1 cellular context compared by ENCODE assay signal in genomic region chr16:951660-952301, GRCh38.
TF ChIP-seq lines count a peak whose summit lies in the region.

No MANE protein-coding gene starts in this region.

TF ChIP-seq in K562, 482 proteins besides CTCF, POLR2A, EP300 and RAD21 (continued from another document and continues in another):
- TF ChIP-seq ZNF318 (IDR thresholded peaks at IDR 0.05; ENCODE audit: borderline replicate concordance in 1 of 2, low read depth in 1 of 2), result peak in 1 of 2 experiments; percentile 87; a peak in 2 of 4 replicates
- TF ChIP-seq SOX6 (IDR thresholded peaks at IDR 0.05), result peak; percentile 45; the same call in 1 of the 2 replicates
- peak; percentile 86 for TF ChIP-seq SMAD4 (CRISPR knock-in tag; conservative IDR thresholded peaks at IDR 0.05)
- TF ChIP-seq TCF15 (CRISPR knock-in tag; IDR thresholded peaks at IDR 0.05), result no peak
- TF ChIP-seq SIN3B (IDR thresholded peaks at IDR 0.05; ENCODE audit: low read depth), result no peak
- peak; percentile 55; the same call in 1 of the 2 replicates for TF ChIP-seq ZNF143 (CRISPR knock-in tag; IDR thresholded peaks at IDR 0.05)
- no peak for TF ChIP-seq ZNF3 (CRISPR knock-in tag; IDR thresholded peaks at IDR 0.05)
- peak; percentile 89; the same call in 1 of the 2 replicates for TF ChIP-seq ESRRA (IDR thresholded peaks at IDR 0.05; ENCODE audit: borderline replicate concordance, low read depth)
- TF ChIP-seq, protein P1, sequence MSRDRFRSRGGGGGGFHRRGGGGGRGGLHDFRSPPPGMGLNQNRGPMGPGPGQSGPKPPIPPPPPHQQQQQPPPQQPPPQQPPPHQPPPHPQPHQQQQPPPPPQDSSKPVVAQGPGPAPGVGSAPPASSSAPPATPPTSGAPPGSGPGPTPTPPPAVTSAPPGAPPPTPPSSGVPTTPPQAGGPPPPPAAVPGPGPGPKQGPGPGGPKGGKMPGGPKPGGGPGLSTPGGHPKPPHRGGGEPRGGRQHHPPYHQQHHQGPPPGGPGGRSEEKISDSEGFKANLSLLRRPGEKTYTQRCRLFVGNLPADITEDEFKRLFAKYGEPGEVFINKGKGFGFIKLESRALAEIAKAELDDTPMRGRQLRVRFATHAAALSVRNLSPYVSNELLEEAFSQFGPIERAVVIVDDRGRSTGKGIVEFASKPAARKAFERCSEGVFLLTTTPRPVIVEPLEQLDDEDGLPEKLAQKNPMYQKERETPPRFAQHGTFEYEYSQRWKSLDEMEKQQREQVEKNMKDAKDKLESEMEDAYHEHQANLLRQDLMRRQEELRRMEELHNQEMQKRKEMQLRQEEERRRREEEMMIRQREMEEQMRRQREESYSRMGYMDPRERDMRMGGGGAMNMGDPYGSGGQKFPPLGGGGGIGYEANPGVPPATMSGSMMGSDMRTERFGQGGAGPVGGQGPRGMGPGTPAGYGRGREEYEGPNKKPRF (IDR thresholded peaks at IDR 0.05; ENCODE audit: low read depth, low read length), result no peak
- peak; percentile 62; the same call in 1 of the 2 replicates for TF ChIP-seq ATF7 (IDR thresholded peaks at IDR 0.05)
- no peak; a peak in 1 of 4 replicates for TF ChIP-seq KDM1A (IDR thresholded peaks at IDR 0.05)
- no peak for TF ChIP-seq OTX1 (CRISPR knock-in tag; IDR thresholded peaks at IDR 0.05)
- TF ChIP-seq ZNF280B (CRISPR knock-in tag; IDR thresholded peaks at IDR 0.05), result no peak
- TF ChIP-seq L3MBTL2 (IDR thresholded peaks at IDR 0.05), result peak; percentile 98
- TF ChIP-seq ZBTB40 (IDR thresholded peaks at IDR 0.05), result no peak
- TF ChIP-seq ZBTB40 (CRISPR knock-in tag; IDR thresholded peaks at IDR 0.05), result peak; percentile 41; the same call in 1 of the 2 replicates
- TF ChIP-seq MIER1 (IDR thresholded peaks at IDR 0.05; ENCODE audit: low read depth), result no peak
- TF ChIP-seq, protein P2, sequence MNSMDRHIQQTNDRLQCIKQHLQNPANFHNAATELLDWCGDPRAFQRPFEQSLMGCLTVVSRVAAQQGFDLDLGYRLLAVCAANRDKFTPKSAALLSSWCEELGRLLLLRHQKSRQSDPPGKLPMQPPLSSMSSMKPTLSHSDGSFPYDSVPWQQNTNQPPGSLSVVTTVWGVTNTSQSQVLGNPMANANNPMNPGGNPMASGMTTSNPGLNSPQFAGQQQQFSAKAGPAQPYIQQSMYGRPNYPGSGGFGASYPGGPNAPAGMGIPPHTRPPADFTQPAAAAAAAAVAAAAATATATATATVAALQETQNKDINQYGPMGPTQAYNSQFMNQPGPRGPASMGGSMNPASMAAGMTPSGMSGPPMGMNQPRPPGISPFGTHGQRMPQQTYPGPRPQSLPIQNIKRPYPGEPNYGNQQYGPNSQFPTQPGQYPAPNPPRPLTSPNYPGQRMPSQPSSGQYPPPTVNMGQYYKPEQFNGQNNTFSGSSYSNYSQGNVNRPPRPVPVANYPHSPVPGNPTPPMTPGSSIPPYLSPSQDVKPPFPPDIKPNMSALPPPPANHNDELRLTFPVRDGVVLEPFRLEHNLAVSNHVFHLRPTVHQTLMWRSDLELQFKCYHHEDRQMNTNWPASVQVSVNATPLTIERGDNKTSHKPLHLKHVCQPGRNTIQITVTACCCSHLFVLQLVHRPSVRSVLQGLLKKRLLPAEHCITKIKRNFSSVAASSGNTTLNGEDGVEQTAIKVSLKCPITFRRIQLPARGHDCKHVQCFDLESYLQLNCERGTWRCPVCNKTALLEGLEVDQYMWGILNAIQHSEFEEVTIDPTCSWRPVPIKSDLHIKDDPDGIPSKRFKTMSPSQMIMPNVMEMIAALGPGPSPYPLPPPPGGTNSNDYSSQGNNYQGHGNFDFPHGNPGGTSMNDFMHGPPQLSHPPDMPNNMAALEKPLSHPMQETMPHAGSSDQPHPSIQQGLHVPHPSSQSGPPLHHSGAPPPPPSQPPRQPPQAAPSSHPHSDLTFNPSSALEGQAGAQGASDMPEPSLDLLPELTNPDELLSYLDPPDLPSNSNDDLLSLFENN (IDR thresholded peaks at IDR 0.05; ENCODE audit: low read depth in 2 of 2, low read length in 2 of 2), result no peak
- TF ChIP-seq RCOR1 (IDR thresholded peaks at IDR 0.05; ENCODE audit: borderline replicate concordance in 1 of 2, low read depth in 2 of 2, low read length in 2 of 2), result peak in 1 of 2 experiments; percentile 49; a peak in 1 of 4 replicates
- 0 out of 2 replicates have a peak, but pooled peaks have one; percentile 32 for TF ChIP-seq ZBTB7A (IDR thresholded peaks at IDR 0.05; ENCODE audit: borderline replicate concordance, control insufficient read depth, low read depth, low read length)
- no peak for TF ChIP-seq RFX7 (CRISPR knock-in tag; IDR thresholded peaks at IDR 0.05)
- peak; percentile 41; the same call in 1 of the 2 replicates for TF ChIP-seq JUND (IDR thresholded peaks at IDR 0.05; ENCODE audit: borderline replicate concordance, low read depth, low read length)
- TF ChIP-seq JUND (tag; IDR thresholded peaks at IDR 0.05; ENCODE audit: borderline replicate concordance, low read depth, low read length), result no peak
- no peak for TF ChIP-seq CREBBP (IDR thresholded peaks at IDR 0.05; ENCODE audit: low read depth, low read length)
- no peak for TF ChIP-seq ZNF124 (CRISPR knock-in tag; IDR thresholded peaks at IDR 0.05)
- no peak for TF ChIP-seq PHF21A (IDR thresholded peaks at IDR 0.05; ENCODE audit: borderline replicate concordance, low read depth)
